Comparison of ENCODE assay signal across 25 cellular contexts in the genomic region with DNA sequence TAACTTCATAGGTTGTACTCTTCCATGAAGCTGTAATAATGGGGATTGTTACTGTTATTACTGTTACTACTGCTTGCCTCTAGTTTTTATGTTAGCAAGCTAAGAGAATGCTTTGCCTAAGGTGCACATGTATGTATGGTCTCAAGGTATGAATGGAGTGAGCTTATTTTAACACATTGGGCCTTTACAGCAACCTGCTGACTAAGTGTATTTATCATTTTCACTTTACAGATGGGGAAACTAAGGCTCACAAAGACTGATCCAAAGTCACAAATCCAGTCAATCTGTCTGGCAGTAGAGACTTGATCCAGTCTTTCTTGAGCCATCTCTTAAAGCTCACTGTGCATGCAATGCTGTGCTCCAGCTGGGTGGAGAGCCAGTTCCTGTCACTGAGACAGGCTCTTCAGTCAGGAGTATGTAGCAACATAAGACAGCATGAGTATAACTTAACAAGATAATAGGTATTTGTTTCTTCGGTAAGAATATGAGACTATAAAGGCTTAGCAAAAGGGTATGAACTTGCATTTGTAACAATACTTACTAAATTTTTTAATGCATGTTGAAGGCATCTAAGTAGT.
DNase-seq lines count a peak whose midpoint lies in the region; ATAC-seq, FAIRE-seq and TF ChIP-seq lines count a peak whose summit lies in the region.
"Had no signal": no experiment of that assay in that cellular context is flagged by ENCODE, and none has a peak within 500 bp of the region (broad histone marks: within the 10 kb centered on the region; RNA-seq: fewer than 3 reads in every experiment).

No MANE protein-coding gene starts in this region.

- no peak overlapping the region for H3K4me2 ChIP-seq in HepG2 (ENCODE audit: low read depth, low read length)
- H3K4me2 ChIP-seq in GM23338, result no peak overlapping the region
- H3K4me2 ChIP-seq: KMS-11 had no signal

- H3K9me2 ChIP-seq in GM23338 (ENCODE audit: insufficient read depth), result no peaks in the 10 kb centered on the region

- no peak overlapping the region for H3K9ac ChIP-seq in HepG2 (ENCODE audit: insufficient read depth, low read depth, low read length)
- H3K9ac ChIP-seq: KMS-11 had no signal

- H3K4me3 ChIP-seq in HepG2 (replicated peaks in 1 of 3; ENCODE audit: insufficient read depth in 1 of 3, low read depth in 2 of 3, low read length in 3 of 3) (no peak overlapping the region), right lobe of liver (no peak overlapping the region), GM23338 (no peak overlapping the region), gastroesophageal sphincter (no peak overlapping the region), body of pancreas (no peak overlapping the region)

- H3F3A ChIP-seq in GM23338 (replicated peaks; ENCODE audit: low read depth), result no peaks in the 10 kb centered on the region

- H3K27me3 Mint-ChIP-seq in GM23338 (ENCODE audit: insufficient read depth, low read depth, poor library complexity), result peaks cover 2% of the 10 kb centered on the region

- no peaks in the 10 kb centered on the region for H3K9me3 Mint-ChIP-seq in GM23338
- H3K9me3 Mint-ChIP-seq: CD8-positive, alpha-beta T cell had no signal

- H3K27ac ChIP-seq in HepG2 (ENCODE audit: extremely low read length, insufficient read depth, low read length) (no peak overlapping the region), right lobe of liver (no peak overlapping the region), GM23338 (ENCODE audit: low read depth) (no peak overlapping the region), gastroesophageal sphincter (no peak overlapping the region), body of pancreas (no peak overlapping the region)
- H3K27ac ChIP-seq: C4-2B, KMS-11, RWPE1 had no signal

- no TSS peak for BruUV-seq in HepG2 (replicated peaks; lab: Mats Ljungman, UMichigan)

- DNase-seq in HepG2 (ENCODE audit: low spot score) (no peak), right lobe of liver (no peak), GM23338 (ENCODE audit: low spot score) (no peak), DMS53 treated with DMSO at 0.1 percent for 48 hours (lab: John Stamatoyannopoulos, UW; ENCODE audit: unreplicated experiment) (no peak), body of pancreas (no peak)
- no peak for DNase-seq in stimulated activated CD4-positive, alpha-beta T cell treated with anti-CD3 and anti-CD28 coated beads, Interleukin-2, amount 100 ng/mL, for 48 hours
- DNase-seq: AML-193; Caco-2; CD8-positive, alpha-beta T cell; DMS79; H7; MM.1S; NCI-H1092; NCI-H1417 treated with DMSO at 0.1 percent for 48 hours; NCI-H1694 treated with DMSO at 0.1 percent for 48 hours; NCI-H2081; NCI-H2171; NCI-H510A; NCI-H69; SHP77 had no signal

- peaks cover 4% of the 10 kb centered on the region for H3K4me1 ChIP-seq in HepG2 (ENCODE audit: insufficient read depth, low read length)
- no peaks in the 10 kb centered on the region for H3K4me1 ChIP-seq in right lobe of liver
- H3K4me1 ChIP-seq in GM23338 (ENCODE audit: insufficient read depth), result peaks cover 4% of the 10 kb centered on the region; the same call in 1 of the 2 replicates
- H3K4me1 ChIP-seq in gastroesophageal sphincter, result peaks cover 0 to 21% (median 0%) of the 10 kb centered on the region in 3 donors
- peaks cover 37% of the 10 kb centered on the region for H3K4me1 ChIP-seq in body of pancreas
- H3K4me1 ChIP-seq: Caco-2 had no signal

- no peaks in the 10 kb centered on the region for H3K9me3 ChIP-seq in HepG2 (ENCODE audit: low read length)
- H3K9me3 ChIP-seq in right lobe of liver, result no peaks in the 10 kb centered on the region
- H3K9me3 ChIP-seq in gastroesophageal sphincter, result no peaks in the 10 kb centered on the region
- no peaks in the 10 kb centered on the region for H3K9me3 ChIP-seq in body of pancreas
- H3K9me3 ChIP-seq: Caco-2 had no signal

- H3K36me3 Mint-ChIP-seq in GM23338 (ENCODE audit: low read depth), result no peaks in the 10 kb centered on the region

- H2AFZ ChIP-seq in HepG2 (ENCODE audit: low read length) (no peak overlapping the region), GM23338 (no peak overlapping the region)

- intact Hi-C loops in HepG2 (cut with micrococcal nuclease; ENCODE audit: unreplicated experiment), result no loop called here
- intact Hi-C loops in right lobe of liver (cut with DNase I), result loop anchor here (10.0 kb wide), 1 partner anchor 85 kb away; no protein-coding TSS in a partner anchor
- intact Hi-C loops in body of pancreas (cut with DNase I), result no loop called here

- H3K27me3 ChIP-seq in HepG2 (ENCODE audit: control insufficient read depth in 1 of 2, insufficient read depth in 2 of 2, low read length in 2 of 2), result no peaks in the 10 kb centered on the region
- H3K27me3 ChIP-seq in right lobe of liver, result no peaks in the 10 kb centered on the region
- H3K27me3 ChIP-seq in GM23338 (ENCODE audit: insufficient read depth), result no peaks in the 10 kb centered on the region
- no peaks in the 10 kb centered on the region for H3K27me3 ChIP-seq in gastroesophageal sphincter
- H3K27me3 ChIP-seq in body of pancreas, result no peaks in the 10 kb centered on the region

- FAIRE-seq in HepG2 (lab: Jason Lieb, UNC), result no peak

- no peak for TF ChIP-seq RAD21 in HepG2 (CRISPR knock-in tag; IDR thresholded peaks at IDR 0.05)

- H4K20me1 ChIP-seq in HepG2 (ENCODE audit: insufficient read depth, low read length) (no peaks in the 10 kb centered on the region), GM23338 (replicated peaks; ENCODE audit: insufficient read depth) (no peaks in the 10 kb centered on the region)

- CTCF ChIA-PET in HepG2 (lab: Yijun Ruan, JAX; ENCODE audit: low intra/inter-chr PET ratio, low total read pairs), result no interaction called here

- H3K36me3 ChIP-seq in HepG2 (replicated peaks in 1 of 2; ENCODE audit: control insufficient read depth in 1 of 2, insufficient read depth in 2 of 2, low read length in 2 of 2), result peaks cover 5 to 46% of the 10 kb centered on the region in 2 experiments; a peak in 4 of 5 replicates
- peaks cover 0 to 34% (median 16%) of the 10 kb centered on the region in 4 donors for H3K36me3 ChIP-seq in right lobe of liver
- H3K36me3 ChIP-seq in GM23338 (ENCODE audit: insufficient read depth), result no peaks in the 10 kb centered on the region
- H3K36me3 ChIP-seq in gastroesophageal sphincter, result peaks cover 0 to 34% of the 10 kb centered on the region in 2 donors
- peaks cover 0 to 2% of the 10 kb centered on the region in 2 donors for H3K36me3 ChIP-seq in body of pancreas (replicated peaks in 1 of 2; ENCODE audit: insufficient read depth in 1 of 2, low read depth in 2 of 2)

- 93% methylated on average over 1 of the region's 1 CpG for WGBS in HepG2 (ENCODE audit: low lambda C conversion rate)
- WGBS in right lobe of liver (ENCODE audit: insufficient coverage, low coverage, low lambda C conversion rate, missing lambda C conversion rate), result 92% methylated on average over 1 of the region's 1 CpG
- 86 to 91% methylated on average over 1 of the region's 1 CpG for WGBS in gastroesophageal sphincter (ENCODE audit: low coverage in 1 of 2), 2 donors
- 87 to 94% methylated on average over 1 of the region's 1 CpG for WGBS in body of pancreas, 2 donors

- peaks cover 19% of the 10 kb centered on the region for H3K4me1 Mint-ChIP-seq in GM23338

- ATAC-seq in HepG2, result no peak
- no peak for ATAC-seq in right lobe of liver
- ATAC-seq in GM23338, result no peak
- peak; percentile 42 for ATAC-seq in gastroesophageal sphincter
- no peak for ATAC-seq in body of pancreas
- ATAC-seq: CD8-positive, alpha-beta T cell; Panc1 had no signal

- in situ Hi-C loops in HepG2 (cut with HindIII; ENCODE audit: extremely low pct_ligation_motif_present, low pct_unique_long_range_greater_than_20kb), result no loop called here

- TF ChIP-seq POLR2A in HepG2 (IDR thresholded peaks at IDR 0.05; ENCODE audit: insufficient read depth in 1 of 2, low read depth in 2 of 2, low read length in 2 of 2) (no peak), right lobe of liver (IDR thresholded peaks at IDR 0.05) (no peak), gastroesophageal sphincter (IDR thresholded peaks at IDR 0.05) (no peak), body of pancreas (IDR thresholded peaks at IDR 0.05) (no peak)

- H3K27ac Mint-ChIP-seq in GM23338, result 0 out of 2 replicates have a peak overlapping the region, but pooled peaks have one; percentile 29
- H3K27ac Mint-ChIP-seq: CD8-positive, alpha-beta T cell had no signal

- POLR2A ChIA-PET in HepG2 (lab: Yijun Ruan, JAX), result interaction anchor here (0.9 kb wide), 1 partner anchor 237 kb away, joined by 3 read pairs; no protein-coding TSS in a partner anchor

- no peak for TF ChIP-seq EP300 in HepG2 (IDR thresholded peaks at IDR 0.05; ENCODE audit: low read depth in 2 of 2, low read length in 2 of 2)
- no peak for TF ChIP-seq EP300 in HepG2 (CRISPR knock-in tag; IDR thresholded peaks at IDR 0.05; ENCODE audit: borderline replicate concordance)
- TF ChIP-seq EP300 in gastroesophageal sphincter (IDR thresholded peaks at IDR 0.05), result no peak

- no peaks in the 10 kb centered on the region for H3K79me2 ChIP-seq in HepG2 (ENCODE audit: insufficient read depth, low read length)
- no peaks in the 10 kb centered on the region for H3K79me2 ChIP-seq in GM23338 (replicated peaks; ENCODE audit: insufficient read depth)

- TF ChIP-seq CTCF in HepG2 (CRISPR knock-in tag; IDR thresholded peaks at IDR 0.05) (no peak), right lobe of liver (IDR thresholded peaks at IDR 0.05) (no peak), GM23338 (conservative IDR thresholded peaks at IDR 0.05; ENCODE audit: low read depth in 2 of 2) (no peak), gastroesophageal sphincter (IDR thresholded peaks at IDR 0.05) (no peak), body of pancreas (IDR thresholded peaks at IDR 0.05) (no peak)

- no peak overlapping the region for H3K4me3 Mint-ChIP-seq in GM23338
- H3K4me3 Mint-ChIP-seq: CD8-positive, alpha-beta T cell had no signal

TF ChIP-seq in HepG2, 621 proteins besides CTCF, POLR2A, EP300 and RAD21 (continues in another document):
- TF ChIP-seq NRL (CRISPR knock-in tag; IDR thresholded peaks at IDR 0.05; ENCODE audit: borderline replicate concordance), result no peak
- no peak for TF ChIP-seq ZNF484 (CRISPR knock-in tag; IDR thresholded peaks at IDR 0.05; ENCODE audit: borderline replicate concordance, low read depth)
- TF ChIP-seq ZMYM3 (CRISPR knock-in tag; IDR thresholded peaks at IDR 0.05), result no peak
- peak; percentile 10 to 55; a peak in 2 of 4 replicates for TF ChIP-seq MAFK (conservative IDR thresholded peaks at IDR 0.05 in 1 of 2, IDR thresholded peaks at IDR 0.05 in 1 of 2; ENCODE audit: low read length in 2 of 2)
- TF ChIP-seq NR1H2 (CRISPR knock-in tag; IDR thresholded peaks at IDR 0.05; ENCODE audit: borderline replicate concordance, low read depth), result no peak
- TF ChIP-seq JUND (CRISPR knock-in tag; IDR thresholded peaks at IDR 0.05), result no peak

TF ChIP-seq in GM23338, 12 proteins besides CTCF, POLR2A, EP300 and RAD21 (continues in another document):
- TF ChIP-seq EZH2phosphoT487 (IDR thresholded peaks at IDR 0.05; ENCODE audit: unreplicated experiment) (no peak), EZH2 (IDR thresholded peaks at IDR 0.05; ENCODE audit: low read depth, unreplicated experiment) (no peak)

Comparison
In these comparisons a context has a peak if more than half of its experiments do, and no peak if none do; other contexts are left out.
1. intact Hi-C loops: an anchor here in right lobe of liver (10.0 kb wide); none called in HepG2 and body of pancreas.